ENCODE assay signal across 7 cellular contexts in the genomic region with DNA sequence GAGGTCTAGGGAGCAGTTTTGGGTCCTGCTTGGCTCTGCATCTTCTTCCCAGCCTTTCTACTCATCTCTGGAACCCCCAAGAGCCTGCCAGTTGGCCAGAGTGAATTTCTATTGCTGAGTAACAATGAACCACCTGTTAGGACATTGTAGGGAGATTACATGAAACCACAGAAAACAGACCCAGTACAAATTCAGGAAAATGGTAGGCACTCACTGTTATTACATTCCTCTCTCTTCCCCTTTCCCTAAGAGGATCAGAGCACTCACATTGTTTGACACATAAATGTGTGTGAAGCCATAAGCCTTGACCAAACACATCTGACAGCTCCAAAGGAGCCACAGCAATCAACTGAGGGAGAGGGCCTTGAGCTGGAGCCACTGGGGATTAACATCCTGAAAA.
"Had no signal": no experiment of that assay in that cellular context is flagged by ENCODE, and none has a peak within 500 bp of the region (broad histone marks: within the 10 kb centered on the region; RNA-seq: fewer than 3 reads in every experiment).

No MANE protein-coding gene starts in this region.

- H3K4me3 ChIP-seq: GM23248, HAP-1, K562 had no signal

- H3K9me3 ChIP-seq: HAP-1 had no signal

- H3K4me3 Mint-ChIP-seq: HFFc6 had no signal

- H3K9ac ChIP-seq: GM23248 had no signal

- DNase-seq: GM23248, GOT3, H7, HFFc6, IMR-90 had no signal

- H2AFZ ChIP-seq: GM23248 had no signal

- H3K27ac ChIP-seq: GM23248 had no signal

- H3K4me1 ChIP-seq: HAP-1 had no signal

- H3K27ac Mint-ChIP-seq: HFFc6 had no signal

- H3K36me3 ChIP-seq: HAP-1 had no signal
